Comparison of ENCODE assay signal across 8 cellular contexts in genomic region chr2:5691659-5692529, GRCh38. TPM values are rescaled to one million over a fixed set of nuclear protein-coding genes. Genes with fewer than 3 reads are reported as not detected.
A peak's percentile ranks its signal among the peaks of the same experiment; 100 is the strongest.
DNase-seq lines count a peak whose midpoint lies in the region; ATAC-seq and TF ChIP-seq lines count a peak whose summit lies in the region.

SOX11 (plus strand) TSS chr2:5692384; CDS start chr2:5692722, 338 bp downstream.

- H3K4me1 ChIP-seq in lower lobe of right lung (peaks cover 21% of the 10 kb centered on the region), HAP-1 (no peaks in the 10 kb centered on the region)

- in situ Hi-C loops in HAP-1 (cut with MboI; ENCODE audit: low sequenced_read_pairs) = no loop called here

- H3K27ac ChIP-seq in lower lobe of right lung = no peak within 1 kb of the TSS

- TF ChIP-seq CTCF in choroid plexus epithelial cell (conservative IDR thresholded peaks at IDR 0.05; ENCODE audit: low read depth, low read length) = peak; percentile 48
- no peak for TF ChIP-seq CTCF in lower lobe of right lung (IDR thresholded peaks at IDR 0.05)

- DNase-seq in COLO829 (ENCODE audit: low spot score) (peak; percentile 17), NCI-H2029 treated with DMSO at 0.1 percent for 48 hours (lab: John Stamatoyannopoulos, UW) (peak; percentile 22), choroid plexus epithelial cell (ENCODE audit: low read depth) (peak; percentile 94), lower lobe of right lung (no peak), HAP-1 (ENCODE audit: low spot score in 2 of 2) (no peak), SIG-M5 treated with dmso at 0.1 percent for 504 hours (lab: John Stamatoyannopoulos, UW; ENCODE audit: unreplicated experiment) (no peak)

- H3K4me3 ChIP-seq in choroid plexus epithelial cell (ENCODE audit: low read depth, low read length) (peak within 1 kb of the TSS; percentile 66), lower lobe of right lung (peak within 1 kb of the TSS; percentile 31), HAP-1 (no peak within 1 kb of the TSS)

- H3K27me3 ChIP-seq in lower lobe of right lung (ENCODE audit: low read depth) (peaks cover 65% of the 10 kb centered on the region), HAP-1 (ENCODE audit: low read depth) (no peaks in the 10 kb centered on the region)

- no peaks in the 10 kb centered on the region for H3K36me3 ChIP-seq in lower lobe of right lung
- H3K36me3 ChIP-seq in HAP-1 (replicated peaks) = no peaks in the 10 kb centered on the region

- H3K9me3 ChIP-seq in lower lobe of right lung = no peaks in the 10 kb centered on the region
- H3K9me3 ChIP-seq in HAP-1 = no peaks in the 10 kb centered on the region

- intact Hi-C loops in lower lobe of right lung (cut with DNase I) = no loop called here

- peak in 1 of 2 donors; percentile 29 for ATAC-seq in lower lobe of right lung
- ATAC-seq in GM21381 (IDR thresholded peaks at IDR 0.05; ENCODE audit: unreplicated experiment) = no peak
- no peak for ATAC-seq in HG02973 (IDR thresholded peaks at IDR 0.05; ENCODE audit: unreplicated experiment)

RNA-seq across cellular contexts. Expression of gene SOX11, which starts in this region (rescaled TPM):
- total RNA-seq in lower lobe of right lung = 0.03 TPM

Comparison
In these comparisons a context has a peak if more than half of its experiments do, and no peak if none do; other contexts are left out.
1. DNase-seq: peak in COLO829 (single experiment), NCI-H2029 treated with DMSO at 0.1 percent for 48 hours (single experiment) and choroid plexus epithelial cell (single experiment); none in lower lobe of right lung (single experiment), HAP-1 (0 of 2) and SIG-M5 treated with dmso at 0.1 percent for 504 hours (single experiment).